In the genomic region with DNA sequence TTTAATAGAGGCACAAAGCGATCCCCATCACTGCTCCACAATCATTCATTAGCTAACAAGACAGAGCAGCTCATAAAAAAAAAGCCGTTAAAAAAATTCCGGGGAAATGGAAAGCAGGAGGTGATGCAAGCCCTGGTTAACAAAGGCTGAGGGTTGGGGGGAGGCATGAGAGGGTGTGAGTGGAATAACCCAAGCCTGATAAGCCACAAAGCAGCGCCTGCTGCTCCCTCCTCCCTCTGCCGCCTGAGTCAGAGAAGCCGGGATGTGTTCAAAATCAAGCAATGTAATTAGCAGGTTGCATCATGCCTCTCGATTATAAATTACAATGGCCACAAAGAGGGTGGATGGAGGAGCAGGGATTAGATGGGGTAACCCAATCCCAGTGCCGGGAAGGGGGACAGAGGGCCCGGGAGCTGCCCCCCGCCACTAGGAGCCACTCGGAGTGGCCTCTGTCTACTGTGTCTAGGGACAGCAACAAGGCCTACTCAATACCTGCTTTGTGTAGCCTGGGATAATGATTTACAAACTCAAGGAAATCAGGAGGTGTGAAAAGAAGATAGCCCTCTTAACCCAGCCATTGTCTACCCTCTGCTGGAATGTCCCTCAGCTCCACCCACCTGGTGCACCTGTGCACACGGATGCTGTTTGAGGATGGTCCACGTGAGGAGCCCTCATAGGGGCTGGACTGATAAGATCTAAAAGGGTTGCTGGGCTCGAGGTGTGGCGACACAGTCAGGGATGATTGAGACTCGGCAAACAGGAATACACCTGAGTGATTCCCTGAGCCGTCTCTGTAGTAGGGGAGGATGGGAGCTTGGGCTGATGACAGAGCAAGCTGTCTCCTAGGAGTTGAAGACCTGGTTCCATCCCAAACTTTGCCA, we compare ENCODE assay signal across 1 cellular context.
TF ChIP-seq lines count a peak whose summit lies in the region.

No MANE protein-coding gene starts in this region.

TF ChIP-seq in HepG2, 621 proteins besides CTCF, POLR2A, EP300 and RAD21 (continued from another document and continues in another):
- TF ChIP-seq, protein P1, sequence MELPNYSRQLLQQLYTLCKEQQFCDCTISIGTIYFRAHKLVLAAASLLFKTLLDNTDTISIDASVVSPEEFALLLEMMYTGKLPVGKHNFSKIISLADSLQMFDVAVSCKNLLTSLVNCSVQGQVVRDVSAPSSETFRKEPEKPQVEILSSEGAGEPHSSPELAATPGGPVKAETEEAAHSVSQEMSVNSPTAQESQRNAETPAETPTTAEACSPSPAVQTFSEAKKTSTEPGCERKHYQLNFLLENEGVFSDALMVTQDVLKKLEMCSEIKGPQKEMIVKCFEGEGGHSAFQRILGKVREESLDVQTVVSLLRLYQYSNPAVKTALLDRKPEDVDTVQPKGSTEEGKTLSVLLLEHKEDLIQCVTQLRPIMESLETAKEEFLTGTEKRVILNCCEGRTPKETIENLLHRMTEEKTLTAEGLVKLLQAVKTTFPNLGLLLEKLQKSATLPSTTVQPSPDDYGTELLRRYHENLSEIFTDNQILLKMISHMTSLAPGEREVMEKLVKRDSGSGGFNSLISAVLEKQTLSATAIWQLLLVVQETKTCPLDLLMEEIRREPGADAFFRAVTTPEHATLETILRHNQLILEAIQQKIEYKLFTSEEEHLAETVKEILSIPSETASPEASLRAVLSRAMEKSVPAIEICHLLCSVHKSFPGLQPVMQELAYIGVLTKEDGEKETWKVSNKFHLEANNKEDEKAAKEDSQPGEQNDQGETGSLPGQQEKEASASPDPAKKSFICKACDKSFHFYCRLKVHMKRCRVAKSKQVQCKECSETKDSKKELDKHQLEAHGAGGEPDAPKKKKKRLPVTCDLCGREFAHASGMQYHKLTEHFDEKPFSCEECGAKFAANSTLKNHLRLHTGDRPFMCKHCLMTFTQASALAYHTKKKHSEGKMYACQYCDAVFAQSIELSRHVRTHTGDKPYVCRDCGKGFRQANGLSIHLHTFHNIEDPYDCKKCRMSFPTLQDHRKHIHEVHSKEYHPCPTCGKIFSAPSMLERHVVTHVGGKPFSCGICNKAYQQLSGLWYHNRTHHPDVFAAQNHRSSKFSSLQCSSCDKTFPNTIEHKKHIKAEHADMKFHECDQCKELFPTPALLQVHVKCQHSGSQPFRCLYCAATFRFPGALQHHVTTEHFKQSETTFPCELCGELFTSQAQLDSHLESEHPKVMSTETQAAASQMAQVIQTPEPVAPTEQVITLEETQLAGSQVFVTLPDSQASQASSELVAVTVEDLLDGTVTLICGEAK (IDR thresholded peaks at IDR 0.05) = no peak
- TF ChIP-seq, protein P1 (CRISPR knock-in tag; IDR thresholded peaks at IDR 0.05) = no peak
- TF ChIP-seq THAP11 (CRISPR knock-in tag; IDR thresholded peaks at IDR 0.05) = peak; percentile 72
- no peak for TF ChIP-seq GABPA (IDR thresholded peaks at IDR 0.05; ENCODE audit: low read depth, low read length)
- no peak; the same call in 1 of the 2 replicates for TF ChIP-seq GABPA (CRISPR knock-in tag; IDR thresholded peaks at IDR 0.05; ENCODE audit: low read depth)
- TF ChIP-seq ZNF768 (CRISPR knock-in tag; IDR thresholded peaks at IDR 0.05) = no peak
- TF ChIP-seq, protein P2, sequence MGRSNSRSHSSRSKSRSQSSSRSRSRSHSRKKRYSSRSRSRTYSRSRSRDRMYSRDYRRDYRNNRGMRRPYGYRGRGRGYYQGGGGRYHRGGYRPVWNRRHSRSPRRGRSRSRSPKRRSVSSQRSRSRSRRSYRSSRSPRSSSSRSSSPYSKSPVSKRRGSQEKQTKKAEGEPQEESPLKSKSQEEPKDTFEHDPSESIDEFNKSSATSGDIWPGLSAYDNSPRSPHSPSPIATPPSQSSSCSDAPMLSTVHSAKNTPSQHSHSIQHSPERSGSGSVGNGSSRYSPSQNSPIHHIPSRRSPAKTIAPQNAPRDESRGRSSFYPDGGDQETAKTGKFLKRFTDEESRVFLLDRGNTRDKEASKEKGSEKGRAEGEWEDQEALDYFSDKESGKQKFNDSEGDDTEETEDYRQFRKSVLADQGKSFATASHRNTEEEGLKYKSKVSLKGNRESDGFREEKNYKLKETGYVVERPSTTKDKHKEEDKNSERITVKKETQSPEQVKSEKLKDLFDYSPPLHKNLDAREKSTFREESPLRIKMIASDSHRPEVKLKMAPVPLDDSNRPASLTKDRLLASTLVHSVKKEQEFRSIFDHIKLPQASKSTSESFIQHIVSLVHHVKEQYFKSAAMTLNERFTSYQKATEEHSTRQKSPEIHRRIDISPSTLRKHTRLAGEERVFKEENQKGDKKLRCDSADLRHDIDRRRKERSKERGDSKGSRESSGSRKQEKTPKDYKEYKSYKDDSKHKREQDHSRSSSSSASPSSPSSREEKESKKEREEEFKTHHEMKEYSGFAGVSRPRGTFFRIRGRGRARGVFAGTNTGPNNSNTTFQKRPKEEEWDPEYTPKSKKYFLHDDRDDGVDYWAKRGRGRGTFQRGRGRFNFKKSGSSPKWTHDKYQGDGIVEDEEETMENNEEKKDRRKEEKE (IDR thresholded peaks at IDR 0.05) = no peak
- TF ChIP-seq ARNTL (CRISPR knock-in tag; IDR thresholded peaks at IDR 0.05) = peak; percentile 99
- peak; percentile 95 for TF ChIP-seq ELF3 (CRISPR knock-in tag; IDR thresholded peaks at IDR 0.05)
- no peak for TF ChIP-seq MAFK (conservative IDR thresholded peaks at IDR 0.05 in 1 of 2, IDR thresholded peaks at IDR 0.05 in 1 of 2; ENCODE audit: low read length in 2 of 2)
- no peak for TF ChIP-seq ZNF441 (CRISPR knock-in tag; IDR thresholded peaks at IDR 0.05; ENCODE audit: borderline replicate concordance)
- no peak for TF ChIP-seq TCF12 (IDR thresholded peaks at IDR 0.05)
- TF ChIP-seq TCF12 (CRISPR knock-in tag; IDR thresholded peaks at IDR 0.05) = peak; percentile 98
- TF ChIP-seq BORCS8-MEF2B (CRISPR knock-in tag; IDR thresholded peaks at IDR 0.05) = peak; percentile 83; the same call in 1 of the 2 replicates
- peak; percentile 29 for TF ChIP-seq KLF11 (CRISPR knock-in tag; IDR thresholded peaks at IDR 0.05)
- TF ChIP-seq ZNF788 (CRISPR knock-in tag; IDR thresholded peaks at IDR 0.05; ENCODE audit: borderline replicate concordance) = no peak; the same call in 1 of the 2 replicates
- 0 out of 2 replicates have a peak, but pooled peaks have one; percentile 5 for TF ChIP-seq ZNF24 (IDR thresholded peaks at IDR 0.05)
- TF ChIP-seq, protein P3, sequence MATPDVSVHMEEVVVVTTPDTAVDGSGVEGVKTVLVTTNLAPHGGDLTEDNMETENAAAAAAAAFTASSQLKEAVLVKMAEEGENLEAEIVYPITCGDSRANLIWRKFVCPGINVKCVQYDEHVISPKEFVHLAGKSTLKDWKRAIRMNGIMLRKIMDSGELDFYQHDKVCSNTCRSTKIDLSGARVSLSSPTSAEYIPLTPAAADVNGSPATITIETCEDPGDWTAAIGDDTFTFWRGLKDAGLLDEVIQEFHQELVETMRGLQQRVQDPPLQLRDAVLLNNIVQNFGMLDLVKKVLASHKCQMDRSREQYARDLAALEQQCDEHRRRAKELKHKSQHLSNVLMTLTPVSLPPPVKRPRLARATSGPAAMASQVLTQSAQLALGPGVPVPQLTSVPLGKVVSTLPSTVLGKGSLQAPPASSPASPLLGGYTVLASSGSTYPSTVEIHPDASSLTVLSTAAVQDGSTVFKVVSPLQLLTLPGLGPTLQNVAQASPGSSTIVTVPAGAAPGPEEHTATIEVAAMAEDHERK (CRISPR knock-in tag; IDR thresholded peaks at IDR 0.05; ENCODE audit: low read depth) = no peak
- TF ChIP-seq ISX (CRISPR knock-in tag; conservative IDR thresholded peaks at IDR 0.05) = no peak
- TF ChIP-seq TGIF2 (CRISPR knock-in tag; IDR thresholded peaks at IDR 0.05) = peak; percentile 68; the same call in 1 of the 2 replicates
- TF ChIP-seq JUNB (CRISPR knock-in tag; IDR thresholded peaks at IDR 0.05; ENCODE audit: borderline replicate concordance) = no peak
- TF ChIP-seq NFIC (IDR thresholded peaks at IDR 0.05; ENCODE audit: low read length) = peak; percentile 86
- TF ChIP-seq ZNF7 (CRISPR knock-in tag; IDR thresholded peaks at IDR 0.05) = no peak
- TF ChIP-seq NRL (CRISPR knock-in tag; IDR thresholded peaks at IDR 0.05; ENCODE audit: borderline replicate concordance) = no peak; the same call in 1 of the 2 replicates
- no peak for TF ChIP-seq ZNF562 (CRISPR knock-in tag; IDR thresholded peaks at IDR 0.05; ENCODE audit: borderline replicate concordance)
- 0 out of 2 replicates have a peak, but pooled peaks have one; percentile 38 for TF ChIP-seq KLF15 (CRISPR knock-in tag; IDR thresholded peaks at IDR 0.05; ENCODE audit: borderline replicate concordance)
- TF ChIP-seq, protein P4, sequence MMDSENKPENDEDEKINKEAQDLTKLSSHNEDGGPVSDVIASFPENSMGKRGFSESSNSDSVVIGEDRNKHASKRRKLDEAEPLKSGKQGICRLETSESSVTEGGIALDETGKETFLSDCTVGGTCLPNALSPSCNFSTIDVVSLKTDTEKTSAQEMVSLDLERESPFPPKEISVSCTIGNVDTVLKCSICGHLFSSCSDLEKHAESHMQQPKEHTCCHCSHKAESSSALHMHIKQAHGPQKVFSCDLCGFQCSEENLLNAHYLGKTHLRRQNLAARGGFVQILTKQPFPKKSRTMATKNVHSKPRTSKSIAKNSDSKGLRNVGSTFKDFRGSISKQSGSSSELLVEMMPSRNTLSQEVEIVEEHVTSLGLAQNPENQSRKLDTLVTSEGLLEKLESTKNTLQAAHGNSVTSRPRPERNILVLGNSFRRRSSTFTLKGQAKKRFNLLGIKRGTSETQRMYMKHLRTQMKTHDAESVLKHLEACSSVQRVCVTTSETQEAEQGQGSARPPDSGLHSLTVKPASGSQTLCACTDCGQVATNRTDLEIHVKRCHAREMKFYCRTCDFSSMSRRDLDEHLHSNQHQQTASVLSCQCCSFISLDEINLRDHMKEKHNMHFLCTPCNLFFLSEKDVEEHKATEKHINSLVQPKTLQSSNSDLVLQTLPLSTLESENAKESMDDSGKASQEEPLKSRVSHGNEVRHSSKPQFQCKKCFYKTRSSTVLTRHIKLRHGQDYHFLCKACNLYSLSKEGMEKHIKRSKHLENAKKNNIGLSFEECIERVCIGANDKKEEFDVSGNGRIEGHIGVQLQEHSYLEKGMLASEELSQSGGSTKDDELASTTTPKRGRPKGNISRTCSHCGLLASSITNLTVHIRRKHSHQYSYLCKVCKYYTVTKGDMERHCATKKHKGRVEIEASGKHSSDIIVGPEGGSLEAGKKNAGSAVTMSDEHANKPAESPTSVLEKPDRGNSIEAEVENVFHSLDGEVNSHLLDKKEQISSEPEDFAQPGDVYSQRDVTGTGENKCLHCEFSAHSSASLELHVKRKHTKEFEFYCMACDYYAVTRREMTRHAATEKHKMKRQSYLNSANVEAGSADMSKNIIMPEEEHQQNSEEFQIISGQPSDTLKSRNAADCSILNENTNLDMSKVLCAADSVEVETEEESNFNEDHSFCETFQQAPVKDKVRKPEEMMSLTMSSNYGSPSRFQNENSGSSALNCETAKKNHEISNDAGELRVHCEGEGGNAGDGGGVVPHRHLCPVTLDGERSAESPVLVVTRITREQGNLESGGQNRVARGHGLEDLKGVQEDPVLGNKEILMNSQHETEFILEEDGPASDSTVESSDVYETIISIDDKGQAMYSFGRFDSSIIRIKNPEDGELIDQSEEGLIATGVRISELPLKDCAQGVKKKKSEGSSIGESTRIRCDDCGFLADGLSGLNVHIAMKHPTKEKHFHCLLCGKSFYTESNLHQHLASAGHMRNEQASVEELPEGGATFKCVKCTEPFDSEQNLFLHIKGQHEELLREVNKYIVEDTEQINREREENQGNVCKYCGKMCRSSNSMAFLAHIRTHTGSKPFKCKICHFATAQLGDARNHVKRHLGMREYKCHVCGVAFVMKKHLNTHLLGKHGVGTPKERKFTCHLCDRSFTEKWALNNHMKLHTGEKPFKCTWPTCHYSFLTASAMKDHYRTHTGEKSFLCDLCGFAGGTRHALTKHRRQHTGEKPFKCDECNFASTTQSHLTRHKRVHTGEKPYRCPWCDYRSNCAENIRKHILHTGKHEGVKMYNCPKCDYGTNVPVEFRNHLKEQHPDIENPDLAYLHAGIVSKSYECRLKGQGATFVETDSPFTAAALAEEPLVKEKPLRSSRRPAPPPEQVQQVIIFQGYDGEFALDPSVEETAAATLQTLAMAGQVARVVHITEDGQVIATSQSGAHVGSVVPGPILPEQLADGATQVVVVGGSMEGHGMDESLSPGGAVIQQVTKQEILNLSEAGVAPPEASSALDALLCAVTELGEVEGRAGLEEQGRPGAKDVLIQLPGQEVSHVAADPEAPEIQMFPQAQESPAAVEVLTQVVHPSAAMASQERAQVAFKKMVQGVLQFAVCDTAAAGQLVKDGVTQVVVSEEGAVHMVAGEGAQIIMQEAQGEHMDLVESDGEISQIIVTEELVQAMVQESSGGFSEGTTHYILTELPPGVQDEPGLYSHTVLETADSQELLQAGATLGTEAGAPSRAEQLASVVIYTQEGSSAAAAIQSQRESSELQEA (CRISPR knock-in tag; IDR thresholded peaks at IDR 0.05; ENCODE audit: not compliant biosample characterization) = no peak
- TF ChIP-seq ZNF124 (CRISPR knock-in tag; IDR thresholded peaks at IDR 0.05) = no peak
- no peak for TF ChIP-seq ZNF75D (CRISPR knock-in tag; IDR thresholded peaks at IDR 0.05; ENCODE audit: borderline replicate concordance)
- TF ChIP-seq ESRRA (CRISPR knock-in tag; IDR thresholded peaks at IDR 0.05; ENCODE audit: low read depth) = 0 out of 2 replicates have a peak, but pooled peaks have one; percentile 32
- no peak for TF ChIP-seq CHD2 (IDR thresholded peaks at IDR 0.05; ENCODE audit: low read depth, low read length)
- no peak for TF ChIP-seq SCMH1 (CRISPR knock-in tag; IDR thresholded peaks at IDR 0.05; ENCODE audit: borderline replicate concordance)
- no peak for TF ChIP-seq ZNF3 (CRISPR knock-in tag; IDR thresholded peaks at IDR 0.05)
- no peak for TF ChIP-seq BRCA1 (CRISPR knock-in tag; IDR thresholded peaks at IDR 0.05)
- no peak for TF ChIP-seq FOXM1 (CRISPR knock-in tag; IDR thresholded peaks at IDR 0.05)
- TF ChIP-seq CENPX (CRISPR knock-in tag; IDR thresholded peaks at IDR 0.05) = no peak
